8 cellular contexts compared by ENCODE assay signal in the genomic region with DNA sequence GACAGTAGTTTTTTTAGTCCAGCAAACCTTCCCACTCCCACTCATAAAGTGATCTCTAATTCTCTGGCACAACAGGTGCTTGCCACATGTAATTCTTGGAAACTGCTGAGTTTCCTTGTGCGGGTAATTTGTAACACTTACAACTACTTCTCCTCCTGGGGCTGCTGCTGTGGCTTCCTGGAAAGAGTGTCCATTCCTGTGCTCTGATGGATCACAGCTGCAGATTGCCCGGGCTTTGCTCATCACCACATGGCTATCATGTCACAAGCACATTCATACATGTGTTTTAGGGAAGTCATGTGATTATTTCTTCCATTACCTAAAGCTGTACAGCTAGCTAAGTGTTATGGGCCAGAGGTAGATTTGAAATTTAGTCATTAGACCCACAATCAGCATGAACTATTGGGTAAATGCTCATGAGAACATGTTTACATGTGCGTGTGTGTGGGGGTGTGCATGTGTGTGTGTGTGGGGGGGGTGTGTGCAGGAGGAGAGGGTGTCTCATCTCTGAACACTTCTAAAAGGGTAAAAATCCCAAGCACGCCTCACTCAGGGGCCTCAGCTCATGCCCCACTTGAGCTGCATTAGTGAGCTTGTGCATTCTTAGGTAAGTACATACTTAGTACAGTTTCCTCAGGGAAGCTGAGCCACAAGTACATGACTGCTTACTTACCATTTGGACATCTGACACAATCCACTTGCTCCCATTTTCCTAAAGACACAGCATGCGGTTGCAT.
DNase-seq lines count a peak whose midpoint lies in the region; ATAC-seq and TF ChIP-seq lines count a peak whose summit lies in the region.

No MANE protein-coding gene starts in this region.

- H3K27me3 Mint-ChIP-seq in activated T-helper 17 cell treated with anti-CD3 and anti-CD28 coated beads, Interleukin-2, amount 50 U/mL, for 72 hours: peaks cover 8% of the 10 kb centered on the region

- no peaks in the 10 kb centered on the region for H3K27me3 ChIP-seq in layer of hippocampus (ENCODE audit: control insufficient read depth, insufficient read depth, low read length)

- no peaks in the 10 kb centered on the region for H3K4me1 Mint-ChIP-seq in activated T-helper 17 cell treated with anti-CD3 and anti-CD28 coated beads, Interleukin-2, amount 50 U/mL, for 72 hours

- TF ChIP-seq CTCF in AG09319 (IDR thresholded peaks at IDR 0.05; ENCODE audit: low read depth, low read length): no peak

- no peak overlapping the region for H3K4me3 Mint-ChIP-seq in activated T-helper 17 cell treated with anti-CD3 and anti-CD28 coated beads, Interleukin-2, amount 50 U/mL, for 72 hours

- H3K36me3 Mint-ChIP-seq in activated T-helper 17 cell treated with anti-CD3 and anti-CD28 coated beads, Interleukin-2, amount 50 U/mL, for 72 hours (ENCODE audit: low read depth): no peaks in the 10 kb centered on the region

- peak overlapping the region; percentile 13 for H3K27ac ChIP-seq in layer of hippocampus (ENCODE audit: low read depth, low read length)

- peak; percentile 35 for ATAC-seq in GM21717 (IDR thresholded peaks at IDR 0.05; ENCODE audit: unreplicated experiment)
- ATAC-seq in activated T-helper 17 cell treated with anti-CD3 and anti-CD28 coated beads, Interleukin-2, amount 50 U/mL, for 72 hours (replicated peaks): peak; percentile 26
- no peak for ATAC-seq in GM18498 (IDR thresholded peaks at IDR 0.05; ENCODE audit: unreplicated experiment)

- H3K27ac Mint-ChIP-seq in activated T-helper 17 cell treated with anti-CD3 and anti-CD28 coated beads, Interleukin-2, amount 50 U/mL, for 72 hours: no peak overlapping the region

- H3K9me3 Mint-ChIP-seq in activated T-helper 17 cell treated with anti-CD3 and anti-CD28 coated beads, Interleukin-2, amount 50 U/mL, for 72 hours: no peaks in the 10 kb centered on the region

- DNase-seq in AG09319 (ENCODE audit: extremely low read depth, low read depth): peak; percentile 81
- no peak for DNase-seq in activated gamma-delta T cell treated with Interleukin-2 at 50 U/mL for 16 hours
- DNase-seq in UCSD-AML1 (lab: John Stamatoyannopoulos, UW; ENCODE audit: unreplicated experiment): no peak
- DNase-seq in GDM1 (lab: John Stamatoyannopoulos, UW): no peak
